Comparison of ENCODE assay signal across 23 cellular contexts in the genomic region with DNA sequence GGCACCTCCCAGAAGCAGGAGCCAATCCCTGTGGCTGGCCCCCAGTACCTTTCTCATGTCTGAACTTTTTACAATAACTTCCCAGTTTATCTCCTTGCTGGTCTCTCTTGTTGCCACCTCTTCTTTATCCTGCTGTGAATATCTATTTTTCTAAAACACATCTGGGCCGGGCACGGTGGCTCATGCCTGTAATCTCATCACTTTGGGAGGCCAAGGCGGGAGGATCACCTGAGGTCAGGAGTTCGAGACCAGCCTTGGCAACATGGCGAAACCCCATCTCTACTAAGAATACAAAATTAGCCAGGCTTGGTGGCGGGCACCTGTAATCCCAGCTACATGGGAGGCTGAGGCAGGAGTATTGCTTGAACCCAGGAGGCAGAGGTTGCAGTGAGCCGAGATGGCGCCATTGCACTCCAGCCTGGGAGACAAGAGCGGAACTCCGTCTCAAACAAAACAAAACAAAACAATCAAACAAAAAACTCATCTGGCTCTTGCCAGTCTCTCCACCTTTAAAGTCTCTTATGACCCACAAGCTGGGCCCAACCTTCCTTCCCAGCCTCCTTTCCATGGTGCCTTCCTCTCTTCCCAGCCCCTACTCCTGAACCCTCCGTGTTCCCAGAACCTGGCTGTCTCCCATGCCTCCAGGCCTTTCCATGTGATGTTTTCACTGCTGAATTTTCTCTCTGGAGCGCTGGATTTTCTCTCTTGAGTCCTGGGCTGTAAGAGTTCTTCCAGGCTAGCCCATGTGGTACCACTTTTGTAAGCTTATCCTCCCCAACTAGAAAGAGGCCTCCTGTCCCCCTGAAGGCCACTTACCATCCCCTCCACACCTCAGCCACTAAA. TPM values are rescaled to one million over a fixed set of nuclear protein-coding genes. Genes with fewer than 3 reads are reported as not detected.
DNase-seq lines count a peak whose midpoint lies in the region; ATAC-seq and TF ChIP-seq lines count a peak whose summit lies in the region.
"Had no signal": no experiment of that assay in that cellular context is flagged by ENCODE, and none has a peak within 500 bp of the region (broad histone marks: within the 10 kb centered on the region; RNA-seq: fewer than 3 reads in every experiment).

No MANE protein-coding gene starts in this region.

- no peak overlapping the region for H3K18ac ChIP-seq in neuronal stem cell (ENCODE audit: low read length)

- WGBS in endodermal cell (ENCODE audit: insufficient coverage in 1 of 2, insufficient read length in 1 of 2), 2 experiments: 87 to 91% methylated on average over 9 to 12 of the region's 12 CpGs
- no CpG with 5 or more reads among the region's 12 CpGs for WGBS in neuronal stem cell (ENCODE audit: extremely low coverage in 2 of 2, insufficient read length in 2 of 2, insufficient replicate concordance in 1 of 2), 2 donors

- H3K9ac ChIP-seq in endodermal cell (ENCODE audit: extremely low read depth, low read length, poor library complexity, severe bottlenecking) (no peak overlapping the region), neuronal stem cell (ENCODE audit: low read depth, low read length, poor library complexity) (peak overlapping the region; percentile 44)

- H4K91ac ChIP-seq in neuronal stem cell (ENCODE audit: low read depth, low read length, poor library complexity): no peak overlapping the region

- H3K4me1 Mint-ChIP-seq in endodermal cell: peaks cover 2% of the 10 kb centered on the region
- H3K4me1 Mint-ChIP-seq: neural crest cell had no signal

- peak overlapping the region; percentile 38 for H3K14ac ChIP-seq in neuronal stem cell (ENCODE audit: low read length)

- H2BK15ac ChIP-seq in neuronal stem cell (ENCODE audit: low read length): no peak overlapping the region

- H3K27me3 Mint-ChIP-seq in endodermal cell (ENCODE audit: insufficient read depth): no peaks in the 10 kb centered on the region

- no peak overlapping the region for H3K4me3 Mint-ChIP-seq in endodermal cell
- H3K4me3 Mint-ChIP-seq: activated naive CD8-positive, alpha-beta T cell; neural crest cell; WTC11 had no signal

- no peak overlapping the region for H2BK5ac ChIP-seq in neuronal stem cell (ENCODE audit: low read length)

- H3K4ac ChIP-seq in neuronal stem cell (ENCODE audit: low read length): no peak overlapping the region

- no peaks in the 10 kb centered on the region for H3K27me3 ChIP-seq in endodermal cell (ENCODE audit: control insufficient read depth, insufficient read depth, low read length, poor library complexity, severe bottlenecking)
- no peaks in the 10 kb centered on the region for H3K27me3 ChIP-seq in neuronal stem cell (ENCODE audit: control insufficient read depth in 3 of 3, insufficient read depth in 3 of 3, low read depth in 1 of 3, low read length in 3 of 3)

- no peak for ATAC-seq in Right ventricle myocardium superior (ENCODE audit: poor library complexity)
- ATAC-seq in GM18907 (IDR thresholded peaks at IDR 0.05; ENCODE audit: unreplicated experiment): no peak
- ATAC-seq: left colon, SK-N-SH treated with all-trans-retinoic acid at 6 μM for 48 hours, WTC11 had no signal

- no peak overlapping the region for H3K23ac ChIP-seq in neuronal stem cell (ENCODE audit: low read depth, low read length, poor library complexity)

- peak overlapping the region; percentile 69 for H3K27ac Mint-ChIP-seq in endodermal cell
- H3K27ac Mint-ChIP-seq: activated naive CD8-positive, alpha-beta T cell; activated T-helper 2 cell treated with anti-CD3 and anti-CD28 coated beads, Interferon-gamma antibody, Interleukin-2, Interleukin-4, amounts not matched to agents 10 μg/mL and 5 μg/mL and 100 μg/mL, durations not matched to agents 14 hours and 24 hours and 36 hours; WTC11 had no signal

- no peak overlapping the region for H3K4me3 ChIP-seq in endodermal cell (ENCODE audit: low read length)
- no peak overlapping the region for H3K4me3 ChIP-seq in neuronal stem cell (ENCODE audit: low read length in 2 of 2)
- H3K4me3 ChIP-seq: A549, prostate gland had no signal

- no peaks in the 10 kb centered on the region for H3K36me3 Mint-ChIP-seq in endodermal cell (ENCODE audit: low read depth)
- H3K36me3 Mint-ChIP-seq: activated naive CD8-positive, alpha-beta T cell; WTC11 had no signal

- H2AFZ ChIP-seq in neuronal stem cell (ENCODE audit: low read length): no peak overlapping the region

- H4K8ac ChIP-seq in neuronal stem cell (ENCODE audit: low read depth, low read length): no peak overlapping the region

- H3K4me2 ChIP-seq in neuronal stem cell (ENCODE audit: insufficient read depth, low read length, poor library complexity, severe bottlenecking): no peak overlapping the region
- H3K4me2 ChIP-seq: A549 had no signal

- no peak overlapping the region for H2BK12ac ChIP-seq in neuronal stem cell (ENCODE audit: low read length)

- H3K27ac ChIP-seq in endodermal cell (ENCODE audit: low read depth, low read length): no peak overlapping the region
- no peak overlapping the region for H3K27ac ChIP-seq in neuronal stem cell (replicated peaks; ENCODE audit: low read length)
- H3K27ac ChIP-seq: prostate gland, RWPE1 had no signal

- no peaks in the 10 kb centered on the region for H3K79me1 ChIP-seq in neuronal stem cell (ENCODE audit: low read depth, low read length)

- DNase-seq in cardiac septum (ENCODE audit: low spot score): peak; percentile 62
- DNase-seq in Right ventricle myocardium superior: no peak
- no peak for DNase-seq in endodermal cell
- DNase-seq in neuronal stem cell (ENCODE audit: low spot score): no peak
- no peak for DNase-seq in KG1 (lab: John Stamatoyannopoulos, UW)
- DNase-seq in T-helper 9 cell: no peak
- no peak for DNase-seq in activated CD8-positive, alpha-beta memory T cell treated with anti-CD3 and anti-CD28 coated beads for 24 hours
- DNase-seq: activated CD4-positive, alpha-beta T cell treated with anti-CD3 and anti-CD28 coated beads, Interleukin-2, amount 50 U/mL, for 4 hours; activated CD8-positive, alpha-beta memory T cell treated with anti-CD3 and anti-CD28 coated beads, Interleukin-2, amount 50 U/mL, for 48 hours; Calu3; EL; GOT3; NCI-H510A had no signal

- H2BK120ac ChIP-seq in neuronal stem cell (ENCODE audit: low read depth, low read length): peak overlapping the region; percentile 81

- H3K9me3 Mint-ChIP-seq in endodermal cell: no peaks in the 10 kb centered on the region
- H3K9me3 Mint-ChIP-seq: activated T-helper 2 cell treated with anti-CD3 and anti-CD28 coated beads, Interferon-gamma antibody, Interleukin-2, Interleukin-4, amounts not matched to agents 10 μg/mL and 5 μg/mL and 100 μg/mL, durations not matched to agents 14 hours and 24 hours and 36 hours; neural crest cell; WTC11 had no signal

- H2AK5ac ChIP-seq in neuronal stem cell (ENCODE audit: low read depth, low read length): peak overlapping the region; percentile 84

- intact Hi-C loops in cardiac septum (cut with DNase I): loop anchor here (5.0 kb wide), 1 partner anchor 50 kb away; no protein-coding TSS in a partner anchor
- intact Hi-C loops in Right ventricle myocardium superior (cut with DNase I): no loop called here

- H3K4me1 ChIP-seq in endodermal cell (ENCODE audit: control insufficient read depth, insufficient read depth, low read length): no peaks in the 10 kb centered on the region
- peaks cover 0 to 3% of the 10 kb centered on the region in 2 donors for H3K4me1 ChIP-seq in neuronal stem cell (ENCODE audit: control insufficient read depth in 2 of 2, insufficient read depth in 1 of 2, low read depth in 1 of 2, low read length in 2 of 2)
- H3K4me1 ChIP-seq: prostate gland had no signal

- H3K9me3 ChIP-seq in endodermal cell (ENCODE audit: control insufficient read depth, low read length) (no peaks in the 10 kb centered on the region), neuronal stem cell (replicated peaks in 1 of 2; ENCODE audit: control insufficient read depth in 2 of 2, insufficient read depth in 1 of 2, low read depth in 1 of 2, low read length in 2 of 2) (no peaks in the 10 kb centered on the region)
- H3K9me3 ChIP-seq: A549, prostate gland had no signal

- H3K36me3 ChIP-seq in endodermal cell (ENCODE audit: control insufficient read depth, insufficient read depth, low read length): no peaks in the 10 kb centered on the region
- H3K36me3 ChIP-seq in neuronal stem cell (replicated peaks in 1 of 2; ENCODE audit: control insufficient read depth in 2 of 2, insufficient read depth in 2 of 2, low read length in 2 of 2): no peaks in the 10 kb centered on the region
- H3K36me3 ChIP-seq: prostate gland had no signal

- TF ChIP-seq CTCF in endodermal cell (conservative IDR thresholded peaks at IDR 0.05): no peak

RNA-seq across cellular contexts. Expression of gene HIP1, which starts 51.3 kb away (rescaled TPM):
- total RNA-seq in cardiac septum (24.7 TPM), Right ventricle myocardium superior (15.6 TPM), endodermal cell (10 to 100 TPM; 64.7 to 70.0 TPM)
- polyA plus RNA-seq in endodermal cell (2013, experiment 1 of 2): 44.6 TPM
- polyA plus RNA-seq in endodermal cell (2013, experiment 2 of 2): 41.5 TPM
- polyA plus RNA-seq in neuronal stem cell (2013, experiment 1 of 2): 46.7 TPM
- polyA plus RNA-seq in neuronal stem cell (2013, experiment 2 of 2): 48.1 TPM
